Comparison of ENCODE assay signal across 8 cellular contexts in genomic region chr2:196171248-196171871, GRCh38. TPM values are rescaled to one million over a fixed set of nuclear protein-coding genes. Genes with fewer than 3 reads are reported as not detected.
DNase-seq lines count a peak whose midpoint lies in the region; ATAC-seq and TF ChIP-seq lines count a peak whose summit lies in the region.

STK17B (minus strand) TSS chr2:196171578; CDS start chr2:196163383, 8,195 bp downstream.

- H3K4me1 ChIP-seq in IMR-90 (ENCODE audit: control insufficient read depth, insufficient read depth, low read length) (peaks cover 2% of the 10 kb centered on the region), muscle layer of colon (ENCODE audit: insufficient read depth, low read length) (peaks cover 6% of the 10 kb centered on the region)

- peak; percentile 48 for ATAC-seq in GM21526 (IDR thresholded peaks at IDR 0.05; ENCODE audit: low FRiP score, unreplicated experiment)
- ATAC-seq in IMR-90 (ENCODE audit: low read depth), result peak; percentile 91
- ATAC-seq in esophagus mucosa, result peak; percentile 98

- H3K4ac ChIP-seq in IMR-90 (ENCODE audit: low read depth, low read length), result peak within 1 kb of the TSS; percentile 78

- no peaks in the 10 kb centered on the region for H3K27me3 Mint-ChIP-seq in activated T-cell treated with anti-CD3 and anti-CD28 coated beads, Interleukin-2, amount 50 U/mL, for 24 hours

- no peaks in the 10 kb centered on the region for H3K9me3 Mint-ChIP-seq in activated T-cell treated with anti-CD3 and anti-CD28 coated beads, Interleukin-2, amount 50 U/mL, for 24 hours

- H4K5ac ChIP-seq in IMR-90 (ENCODE audit: low read depth, low read length), result peak within 1 kb of the TSS; percentile 4; the same call in 1 of the 2 replicates

- H3K36me3 ChIP-seq in IMR-90 (ENCODE audit: control insufficient read depth, insufficient read depth, low read length), result no peaks in the 10 kb centered on the region
- H3K36me3 ChIP-seq in muscle layer of colon (ENCODE audit: insufficient read depth, low read length), result no peaks in the 10 kb centered on the region

- peak within 1 kb of the TSS; percentile 11; the same call in 1 of the 2 replicates for H2AK5ac ChIP-seq in IMR-90 (ENCODE audit: low read depth, low read length)

- H3K4me3 ChIP-seq in IMR-90 (ENCODE audit: insufficient read depth, low read depth, low read length) (peak within 1 kb of the TSS; percentile 67), muscle layer of colon (ENCODE audit: low read depth in 1 of 2, low read length in 2 of 2) (peak within 1 kb of the TSS; percentile 75 to 76)

- peaks cover 0 to 3% of the 10 kb centered on the region in 2 experiments; a peak in 2 of 4 replicates for H3K79me1 ChIP-seq in IMR-90 (ENCODE audit: low read depth in 1 of 2, low read length in 2 of 2)

- peak within 1 kb of the TSS; percentile 96 for H3K27ac Mint-ChIP-seq in activated T-cell treated with anti-CD3 and anti-CD28 coated beads, Interleukin-2, amount 50 U/mL, for 24 hours

- H2BK20ac ChIP-seq in IMR-90 (ENCODE audit: low read depth, low read length), result 0 out of 2 replicates have a peak within 1 kb of the TSS, but pooled peaks have one; percentile 7

- H3K9me3 ChIP-seq in IMR-90 (ENCODE audit: control insufficient read depth, insufficient read depth, low read length), result no peaks in the 10 kb centered on the region
- no peaks in the 10 kb centered on the region for H3K9me3 ChIP-seq in muscle layer of colon (ENCODE audit: low read length)

- peak within 1 kb of the TSS; percentile 81 for H3K23ac ChIP-seq in IMR-90 (ENCODE audit: low read depth, low read length)

- dilution Hi-C loops in IMR-90 (cut with HindIII; ENCODE audit: low sequenced_read_pairs, unreplicated experiment), result no loop called here

- peak; percentile 73 for DNase-seq in DMS 273 treated with DMSO at 0.1 percent for 48 hours (lab: John Stamatoyannopoulos, UW)
- peak; percentile 91 for DNase-seq in IMR-90
- DNase-seq in activated T-cell treated with anti-CD3 and anti-CD28 coated beads, Interleukin-2, amount 50 U/mL, for 24 hours, result peak; percentile 96
- peak; percentile 92 to 95 for DNase-seq in stimulated activated CD8-positive, alpha-beta memory T cell treated with anti-CD3 and anti-CD28 coated beads, Interleukin-7, amount 100 ng/mL, for 1 hour (ENCODE audit: low read depth in 2 of 2)

- H3K4me1 Mint-ChIP-seq in activated T-cell treated with anti-CD3 and anti-CD28 coated beads, Interleukin-2, amount 50 U/mL, for 24 hours (ENCODE audit: low read depth), result peaks cover 44% of the 10 kb centered on the region

- TF ChIP-seq POLR2A in IMR-90 (IDR thresholded peaks at IDR 0.05; ENCODE audit: low read depth, low read length), result peak; percentile 97

- H3K14ac ChIP-seq in IMR-90 (replicated peaks; ENCODE audit: low read depth, low read length), result peak within 1 kb of the TSS; percentile 62

- H4K20me1 ChIP-seq in IMR-90 (ENCODE audit: insufficient read depth, low read length), result peaks cover 21% of the 10 kb centered on the region

- in situ Hi-C loops in IMR-90 (cut with MboI; ENCODE audit: low sequenced_read_pairs), result loop anchor here (10.0 to 25.0 kb wide), 2 partner anchors 91 to 163 kb away; no protein-coding TSS in a partner anchor

- peak within 1 kb of the TSS; percentile 75 for H3K56ac ChIP-seq in IMR-90 (ENCODE audit: extremely low read depth, insufficient read depth, low read length)

- peaks cover 42% of the 10 kb centered on the region for H3K36me3 Mint-ChIP-seq in activated T-cell treated with anti-CD3 and anti-CD28 coated beads, Interleukin-2, amount 50 U/mL, for 24 hours (ENCODE audit: low read depth)

- peak within 1 kb of the TSS; percentile 66; the same call in 1 of the 3 replicates for H2BK15ac ChIP-seq in IMR-90 (ENCODE audit: low read depth, low read length)

- peak within 1 kb of the TSS; percentile 66 for H2BK120ac ChIP-seq in IMR-90 (ENCODE audit: low read depth, low read length)

- 0 out of 2 replicates have a peak, but pooled peaks cover 3% of the 10 kb centered on the region for H3K9me1 ChIP-seq in IMR-90 (ENCODE audit: insufficient read depth, low read length)

- POLR2A ChIA-PET in IMR-90 (lab: Charles Lee; ENCODE audit: unreplicated experiment), result interaction anchor here (0.6 to 1.8 kb wide), 2 partner anchors 61 to 104 kb away, joined by 3 to 5 read pairs; no protein-coding TSS in a partner anchor

- WGBS in IMR-90 (ENCODE audit: extremely low coverage in 2 of 2, insufficient read length in 1 of 2), 2 experiments, result 0% methylated on average over 17 of the region's 72 CpGs; no CpG with 5 or more reads in 1 of the 2 experiments

- intact Hi-C loops in IMR-90 (cut with micrococcal nuclease), result loop anchor here (2.0 to 5.0 kb wide), 2 partner anchors 61 to 97 kb away; no protein-coding TSS in a partner anchor

- TF ChIP-seq RAD21 in IMR-90 (IDR thresholded peaks at IDR 0.05; ENCODE audit: low read length), result peak; percentile 15; the same call in 1 of the 2 replicates

- H2BK5ac ChIP-seq in IMR-90 (ENCODE audit: low read depth, low read length, poor library complexity, severe bottlenecking), result peak within 1 kb of the TSS; percentile 90

- peak within 1 kb of the TSS; percentile 99 for H3K4me2 ChIP-seq in IMR-90 (ENCODE audit: low read depth, low read length)

- peak within 1 kb of the TSS; percentile 67 for H3K18ac ChIP-seq in IMR-90 (ENCODE audit: low read depth, low read length)

- no TSS peak for BruUV-seq in IMR-90 (replicated peaks; lab: Mats Ljungman, UMichigan)

- H4K8ac ChIP-seq in IMR-90 (ENCODE audit: low read depth in 2 of 2, low read length in 2 of 2), result peak within 1 kb of the TSS in 1 of 2 experiments; percentile 85; a peak in 3 of 4 replicates

- H3K4me3 Mint-ChIP-seq in activated T-cell treated with anti-CD3 and anti-CD28 coated beads, Interleukin-2, amount 50 U/mL, for 24 hours, result peak within 1 kb of the TSS; percentile 96

- no peaks in the 10 kb centered on the region for H3K27me3 ChIP-seq in IMR-90 (ENCODE audit: control insufficient read depth, insufficient read depth, low read length)
- no peaks in the 10 kb centered on the region for H3K27me3 ChIP-seq in muscle layer of colon (ENCODE audit: control insufficient read depth in 1 of 2, insufficient read depth in 2 of 2, low read length in 2 of 2)

- no peak for TF ChIP-seq CTCF in IMR-90 (conservative IDR thresholded peaks at IDR 0.05; ENCODE audit: low read depth, low read length)

- peak within 1 kb of the TSS; percentile 43 for H4K91ac ChIP-seq in IMR-90 (ENCODE audit: insufficient read depth, low read depth, low read length)

- CTCF ChIA-PET in IMR-90 (lab: Yijun Ruan, JAX), result interaction anchor here (0.7 to 1.6 kb wide), 2 partner anchors 93 to 166 kb away, joined by 5 read pairs; no protein-coding TSS in a partner anchor

- peak within 1 kb of the TSS; percentile 73 for H3K9ac ChIP-seq in IMR-90 (ENCODE audit: low read depth, low read length)
- peak within 1 kb of the TSS; percentile 37 for H3K9ac ChIP-seq in muscle layer of colon (ENCODE audit: low read length)

- H3K27ac ChIP-seq in IMR-90 (ENCODE audit: insufficient read depth, low read length), result peak within 1 kb of the TSS; percentile 67
- peak within 1 kb of the TSS; percentile 61 for H3K27ac ChIP-seq in muscle layer of colon (ENCODE audit: low read depth, low read length)

- H2AK9ac ChIP-seq in IMR-90 (replicated peaks; ENCODE audit: low read depth, low read length, poor library complexity), result peak within 1 kb of the TSS; percentile 95

- H2AFZ ChIP-seq in IMR-90 (replicated peaks; ENCODE audit: low read length, poor library complexity), result peak within 1 kb of the TSS; percentile 91

TF ChIP-seq in IMR-90, 13 proteins besides CTCF, POLR2A, EP300 and RAD21:
- TF ChIP-seq MXI1 (IDR thresholded peaks at IDR 0.05; ENCODE audit: borderline replicate concordance, low read depth, low read length) (peak; percentile 33; the same call in 1 of the 2 replicates), BHLHE40 (IDR thresholded peaks at IDR 0.05; ENCODE audit: low read depth, low read length) (peak; percentile 48; the same call in 1 of the 2 replicates), CEBPB (IDR thresholded peaks at IDR 0.05; ENCODE audit: low read depth, low read length) (no peak), MAZ (IDR thresholded peaks at IDR 0.05; ENCODE audit: borderline replicate concordance, low read depth, low read length) (peak; percentile 69; the same call in 1 of the 2 replicates)
- TF ChIP-seq, protein P1, sequence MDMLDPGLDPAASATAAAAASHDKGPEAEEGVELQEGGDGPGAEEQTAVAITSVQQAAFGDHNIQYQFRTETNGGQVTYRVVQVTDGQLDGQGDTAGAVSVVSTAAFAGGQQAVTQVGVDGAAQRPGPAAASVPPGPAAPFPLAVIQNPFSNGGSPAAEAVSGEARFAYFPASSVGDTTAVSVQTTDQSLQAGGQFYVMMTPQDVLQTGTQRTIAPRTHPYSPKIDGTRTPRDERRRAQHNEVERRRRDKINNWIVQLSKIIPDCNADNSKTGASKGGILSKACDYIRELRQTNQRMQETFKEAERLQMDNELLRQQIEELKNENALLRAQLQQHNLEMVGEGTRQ (IDR thresholded peaks at IDR 0.05; ENCODE audit: low read depth, low read length), result peak; percentile 96

TF ChIP-seq in PFSK-1, 5 proteins besides CTCF, POLR2A, EP300 and RAD21 (continues in another document):
- TF ChIP-seq POLR2AphosphoS5 (IDR thresholded peaks at IDR 0.05; ENCODE audit: low read depth, low read length) (peak; percentile 96), FOXP2 (optimal IDR thresholded peaks at IDR 0.05; ENCODE audit: borderline replicate concordance, extremely low read depth, extremely low read length, insufficient read depth) (peak; percentile 78)

RNA-seq across cellular contexts. Expression of gene STK17B, which starts in this region (rescaled TPM):
- total RNA-seq in IMR-90 (2012; rRNA removed) (48.9 and 50.3 TPM in 2 replicates), esophagus mucosa (11.0 TPM)
- 5.7 and 7.5 TPM in 2 replicates for polyA plus RNA-seq in IMR-90 (2012; rRNA removed)
- polyA plus RNA-seq in IMR-90 (2012; cell fraction: cytosol; rRNA removed), result 1.3 and 1.5 TPM in 2 replicates
- polyA plus RNA-seq in IMR-90 (2012; cell fraction: nucleus; rRNA removed; ENCODE audit: low replicate concordance), result 1.6 and 9.7 TPM in 2 replicates
- polyA plus RNA-seq in PFSK-1 (2012; ENCODE audit: insufficient read length, low read depth), result 1.8 TPM

Comparison
In these comparisons a context has a peak if more than half of its experiments do, and no peak if none do; other contexts are left out.
1. Peak in every context shown above with its lines: DNase-seq, ATAC-seq, H3K4me3 ChIP-seq and H3K27ac ChIP-seq.
2. ATAC-seq: peak in every context shown above with its lines; median percentile 98 in esophagus mucosa; 91 in IMR-90; 48 in GM21526.